Comparison of ENCODE assay signal across 25 cellular contexts in the genomic region with DNA sequence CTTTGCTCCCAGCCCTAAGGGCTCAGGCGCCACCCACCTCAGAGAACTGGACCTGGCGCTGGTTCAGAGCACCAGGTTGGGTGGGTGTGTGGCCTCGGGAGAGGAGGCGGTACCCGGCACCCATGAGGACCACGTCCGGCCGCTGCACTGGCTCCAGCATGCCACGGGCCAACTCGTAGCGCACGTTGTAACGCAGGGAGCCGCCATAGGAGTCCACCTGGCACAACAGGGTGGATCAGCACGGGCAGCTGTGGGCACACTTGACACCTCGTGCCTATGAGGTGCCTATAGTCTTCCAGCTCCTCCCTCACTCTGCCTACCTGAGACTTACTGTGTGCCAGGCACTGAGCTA. TPM values are rescaled to one million over a fixed set of nuclear protein-coding genes. Genes with fewer than 3 reads are reported as not detected.
DNase-seq lines count a peak whose midpoint lies in the region; ATAC-seq, FAIRE-seq and TF ChIP-seq lines count a peak whose summit lies in the region.
"Had no signal": no experiment of that assay in that cellular context is flagged by ENCODE, and none has a peak within 500 bp of the region (broad histone marks: within the 10 kb centered on the region; RNA-seq: fewer than 3 reads in every experiment).

No MANE protein-coding gene starts in this region.

- ATAC-seq in Right ventricle myocardium inferior (no peak), K562 (no peak), aorta (ENCODE audit: low FRiP score) (no peak)
- ATAC-seq: A549, GM23338, HCT116 had no signal

- H3K4me2 ChIP-seq in K562 (ENCODE audit: insufficient read depth, low read length) (no peak overlapping the region), neuronal stem cell (ENCODE audit: insufficient read depth, low read length, poor library complexity, severe bottlenecking) (no peak overlapping the region), neural progenitor cell (no peak overlapping the region)
- H3K4me2 ChIP-seq: A549; BLaER1 treated with 17β-estradiol and CSF1 and Interleukin-3, amounts not matched to agents 10 nM and 100 nM; GM23338 had no signal

- peaks cover 2% of the 10 kb centered on the region for H3K36me3 Mint-ChIP-seq in neural progenitor cell
- H3K36me3 Mint-ChIP-seq: CD14-positive monocyte had no signal

- FAIRE-seq in K562 (lab: Jason Lieb, UNC): no peak
- FAIRE-seq: A549, GM12891, GM18507 had no signal

- H3K27ac Mint-ChIP-seq in neural progenitor cell: no peak overlapping the region
- H3K27ac Mint-ChIP-seq: CD14-positive monocyte; CD4-positive, alpha-beta T cell; GM23338; H9 had no signal

- no peak overlapping the region for H3K14ac ChIP-seq in neuronal stem cell (ENCODE audit: low read length)

- BruUV-seq in K562 (replicated peaks; lab: Mats Ljungman, UMichigan): no TSS peak

- H3F3A ChIP-seq in neural progenitor cell (ENCODE audit: low read depth): no peaks in the 10 kb centered on the region

- H2BK12ac ChIP-seq in neuronal stem cell (ENCODE audit: low read length): no peak overlapping the region

- H3K27me3 ChIP-seq in left ventricle myocardium inferior (ENCODE audit: low read depth): no peaks in the 10 kb centered on the region
- H3K27me3 ChIP-seq in K562 (ENCODE audit: control insufficient read depth in 2 of 2, insufficient read depth in 2 of 2, low read length in 2 of 2): no peaks in the 10 kb centered on the region
- no peaks in the 10 kb centered on the region for H3K27me3 ChIP-seq in neuronal stem cell (ENCODE audit: control insufficient read depth in 3 of 3, insufficient read depth in 3 of 3, low read depth in 1 of 3, low read length in 3 of 3)
- H3K27me3 ChIP-seq in aorta (ENCODE audit: control insufficient read depth in 1 of 2, insufficient read depth in 2 of 2, low read length in 1 of 2): no peaks in the 10 kb centered on the region
- no peaks in the 10 kb centered on the region for H3K27me3 ChIP-seq in neural progenitor cell
- H3K27me3 ChIP-seq: BE2C; BLaER1 treated with 17β-estradiol and CSF1 and Interleukin-3, amounts not matched to agents 10 nM and 100 nM had no signal

- no peaks in the 10 kb centered on the region for H3K4me1 Mint-ChIP-seq in neural progenitor cell
- H3K4me1 Mint-ChIP-seq: GM23338, H9 had no signal

- no peak for TF ChIP-seq CTCF in left ventricle myocardium inferior (IDR thresholded peaks at IDR 0.05; ENCODE audit: borderline replicate concordance)
- no peak for TF ChIP-seq CTCF in K562 (IDR thresholded peaks at IDR 0.05 in 2 of 3, conservative IDR thresholded peaks at IDR 0.05 in 1 of 3; ENCODE audit: insufficient read depth in 2 of 3, low read depth in 1 of 3, low read length in 3 of 3)
- no peak for TF ChIP-seq CTCF in neural progenitor cell (IDR thresholded peaks at IDR 0.05)
- TF ChIP-seq CTCF in lower leg skin (IDR thresholded peaks at IDR 0.05): no peak

- H3K18ac ChIP-seq in neuronal stem cell (ENCODE audit: low read length): peak overlapping the region; percentile 31

- H2BK5ac ChIP-seq in neuronal stem cell (ENCODE audit: low read length): no peak overlapping the region

- intact Hi-C loops in left ventricle myocardium inferior (cut with micrococcal nuclease) (no loop called here), Right ventricle myocardium inferior (cut with DNase I) (no loop called here), K562 (cut with micrococcal nuclease) (no loop called here), aorta (cut with DNase I) (no loop called here), lower leg skin (cut with DNase I; ENCODE audit: low total_unique reads) (no loop called here)

- 93% methylated on average over 16 of the region's 16 CpGs for WGBS in K562 (ENCODE audit: insufficient coverage, low coverage, missing lambda C conversion rate)
- WGBS in neuronal stem cell (ENCODE audit: extremely low coverage in 2 of 2, insufficient read length in 2 of 2, insufficient replicate concordance in 1 of 2), 2 donors: no CpG with 5 or more reads among the region's 16 CpGs
- 88 to 94% methylated on average over 16 of the region's 16 CpGs for WGBS in aorta, 2 donors
- 91 to 93% methylated on average over 6 to 12 of the region's 16 CpGs for WGBS in lower leg skin, 2 donors

- no peak overlapping the region for H4K91ac ChIP-seq in neuronal stem cell (ENCODE audit: low read depth, low read length, poor library complexity)

- no peak overlapping the region for H3K4me3 Mint-ChIP-seq in neural progenitor cell
- H3K4me3 Mint-ChIP-seq: CD14-positive monocyte; CD4-positive, alpha-beta T cell; GM23338; H9 had no signal

- TF ChIP-seq EP300 in K562 (IDR thresholded peaks at IDR 0.05; ENCODE audit: low read length): no peak

- H4K20me1 ChIP-seq in K562 (replicated peaks; ENCODE audit: control insufficient read depth, insufficient read depth, low read length) (no peaks in the 10 kb centered on the region), neural progenitor cell (ENCODE audit: low read depth) (no peaks in the 10 kb centered on the region)

- CTCF ChIA-PET in K562 (lab: Yijun Ruan, JAX; ENCODE audit: low intra/inter-chr PET ratio): no interaction called here

- DNase-seq in left ventricle myocardium inferior (no peak), Right ventricle myocardium inferior (ENCODE audit: missing footprints) (no peak), K562 (ENCODE audit: extremely low read depth in 1 of 4, low spot score in 3 of 4) (no peak), neuronal stem cell (ENCODE audit: low spot score) (no peak), aorta (peak; percentile 34 to 68), neural progenitor cell (ENCODE audit: low spot score) (no peak), lower leg skin (ENCODE audit: low spot score in 2 of 2) (no peak)
- DNase-seq: 8988T; ACHN; AML-193; BE2C; Calu3; CD4-positive, alpha-beta T cell; COR-L47; DMS53; DMS79 treated with DMSO at 0.1 percent for 48 hours; GF-D8; H9 had no signal

- H3K4ac ChIP-seq in neuronal stem cell (ENCODE audit: low read length): no peak overlapping the region

- H3K4me3 ChIP-seq in left ventricle myocardium inferior: no peak overlapping the region
- H3K4me3 ChIP-seq in K562: no peak overlapping the region
- H3K4me3 ChIP-seq in neuronal stem cell (ENCODE audit: low read length in 2 of 2): no peak overlapping the region
- no peak overlapping the region for H3K4me3 ChIP-seq in aorta (ENCODE audit: low read length in 2 of 2)
- H3K4me3 ChIP-seq in neural progenitor cell: no peak overlapping the region
- H3K4me3 ChIP-seq in lower leg skin (ENCODE audit: low read depth, poor library complexity, severe bottlenecking): no peak overlapping the region
- H3K4me3 ChIP-seq: A549; BLaER1 treated with 17β-estradiol and CSF1 and Interleukin-3, amounts not matched to agents 10 nM and 100 nM; GM23338 had no signal

- POLR2A ChIA-PET in K562 (lab: Yijun Ruan, JAX): interaction anchor here (1.0 to 1.3 kb wide), 2 partner anchors 12 to 14 kb away, joined by 3 to 4 read pairs; no protein-coding TSS in a partner anchor

- H2AK5ac ChIP-seq in neuronal stem cell (ENCODE audit: low read depth, low read length): no peak overlapping the region

- no peak for TF ChIP-seq RAD21 in K562 (CRISPR knock-in tag; conservative IDR thresholded peaks at IDR 0.05 in 1 of 2, IDR thresholded peaks at IDR 0.05 in 1 of 2)

- H4K8ac ChIP-seq in neuronal stem cell (ENCODE audit: low read depth, low read length): no peak overlapping the region

- no peaks in the 10 kb centered on the region for H3K9me3 Mint-ChIP-seq in neural progenitor cell
- H3K9me3 Mint-ChIP-seq: CD14-positive monocyte; CD4-positive, alpha-beta T cell; GM23338; H9 had no signal

- H3K79me2 ChIP-seq in K562 (ENCODE audit: control insufficient read depth, insufficient read depth, low read length) (no peaks in the 10 kb centered on the region), neural progenitor cell (ENCODE audit: low read depth) (no peaks in the 10 kb centered on the region)

- H3K27ac ChIP-seq in left ventricle myocardium inferior (replicated peaks) (peak overlapping the region; percentile 67), K562 (ENCODE audit: extremely low read depth, low read depth, low read length) (no peak overlapping the region), neuronal stem cell (replicated peaks; ENCODE audit: low read length) (no peak overlapping the region), aorta (ENCODE audit: low read depth in 1 of 2, low read length in 2 of 2) (no peak overlapping the region), neural progenitor cell (no peak overlapping the region)
- H3K27ac ChIP-seq: A549; BLaER1 treated with 17β-estradiol and CSF1 and Interleukin-3, amounts not matched to agents 10 nM and 100 nM had no signal

- H3K79me1 ChIP-seq in neuronal stem cell (ENCODE audit: low read depth, low read length): peaks cover 11% of the 10 kb centered on the region

- H3K9me1 ChIP-seq in K562 (ENCODE audit: control insufficient read depth, insufficient read depth, low read length): no peaks in the 10 kb centered on the region

- H3K23ac ChIP-seq in neuronal stem cell (ENCODE audit: low read depth, low read length, poor library complexity): peak overlapping the region; percentile 50

- H3K4me1 ChIP-seq in left ventricle myocardium inferior: peaks cover 21% of the 10 kb centered on the region
- H3K4me1 ChIP-seq in K562 (replicated peaks in 1 of 2; ENCODE audit: control insufficient read depth in 2 of 2, insufficient read depth in 2 of 2, low read length in 2 of 2): peaks cover 0 to 32% of the 10 kb centered on the region in 2 experiments; a peak in 1 of 5 replicates
- no peaks in the 10 kb centered on the region for H3K4me1 ChIP-seq in neuronal stem cell (ENCODE audit: control insufficient read depth in 2 of 2, insufficient read depth in 1 of 2, low read depth in 1 of 2, low read length in 2 of 2)
- no peaks in the 10 kb centered on the region for H3K4me1 ChIP-seq in aorta (ENCODE audit: control insufficient read depth in 1 of 2, insufficient read depth in 2 of 2, low read length in 2 of 2)
- no peaks in the 10 kb centered on the region for H3K4me1 ChIP-seq in neural progenitor cell
- H3K4me1 ChIP-seq: A549; BE2C; BLaER1 treated with 17β-estradiol and CSF1 and Interleukin-3, amounts not matched to agents 10 nM and 100 nM had no signal

- H3K9ac ChIP-seq in K562 (ENCODE audit: insufficient read depth in 1 of 2, low read depth in 2 of 2, low read length in 2 of 2) (no peak overlapping the region), neuronal stem cell (ENCODE audit: low read depth, low read length, poor library complexity) (no peak overlapping the region), neural progenitor cell (no peak overlapping the region)
- H3K9ac ChIP-seq: BLaER1 treated with 17β-estradiol and CSF1 and Interleukin-3, amounts not matched to agents 10 nM and 100 nM had no signal

- no peak overlapping the region for H2AFZ ChIP-seq in K562 (ENCODE audit: low read depth, low read length)
- H2AFZ ChIP-seq in neuronal stem cell (ENCODE audit: low read length): no peak overlapping the region
- no peak overlapping the region for H2AFZ ChIP-seq in neural progenitor cell (replicated peaks)
- H2AFZ ChIP-seq: GM23338 had no signal

- no peak overlapping the region for H2BK15ac ChIP-seq in neuronal stem cell (ENCODE audit: low read length)

- H3K36me3 ChIP-seq in left ventricle myocardium inferior (peaks cover 87% of the 10 kb centered on the region), K562 (ENCODE audit: control insufficient read depth, insufficient read depth, low read length) (peaks cover 87% of the 10 kb centered on the region), neuronal stem cell (replicated peaks in 1 of 2; ENCODE audit: control insufficient read depth in 2 of 2, insufficient read depth in 2 of 2, low read length in 2 of 2) (peaks cover 54 to 74% of the 10 kb centered on the region in 2 donors), aorta (ENCODE audit: control insufficient read depth in 1 of 2, insufficient read depth in 2 of 2, low read length in 1 of 2) (peaks cover 5 to 15% of the 10 kb centered on the region in 2 donors), neural progenitor cell (no peaks in the 10 kb centered on the region)
- H3K36me3 ChIP-seq: BE2C had no signal

- in situ Hi-C loops in K562 (cut with MboI): no loop called here

- H3K9me3 ChIP-seq in left ventricle myocardium inferior (replicated peaks) (no peaks in the 10 kb centered on the region), K562 (replicated peaks; ENCODE audit: control insufficient read depth, insufficient read depth, low read depth, low read length) (no peaks in the 10 kb centered on the region), neuronal stem cell (replicated peaks in 1 of 2; ENCODE audit: control insufficient read depth in 2 of 2, insufficient read depth in 1 of 2, low read depth in 1 of 2, low read length in 2 of 2) (no peaks in the 10 kb centered on the region), aorta (ENCODE audit: control insufficient read depth, low read length) (no peaks in the 10 kb centered on the region), neural progenitor cell (ENCODE audit: low read depth) (no peaks in the 10 kb centered on the region)
- H3K9me3 ChIP-seq: A549; BE2C; BLaER1 treated with 17β-estradiol and CSF1 and Interleukin-3, amounts not matched to agents 10 nM and 100 nM had no signal

- no peak for TF ChIP-seq POLR2A in K562 (conservative IDR thresholded peaks at IDR 0.05)
- TF ChIP-seq POLR2A in lower leg skin (IDR thresholded peaks at IDR 0.05): no peak

- no peak overlapping the region for H2BK120ac ChIP-seq in neuronal stem cell (ENCODE audit: low read depth, low read length)

- H3K27me3 Mint-ChIP-seq in neural progenitor cell (ENCODE audit: insufficient read depth, low read depth): no peaks in the 10 kb centered on the region
- H3K27me3 Mint-ChIP-seq: CD4-positive, alpha-beta T cell had no signal

RNA-seq across cellular contexts. Expression of a gene that starts 56.5 kb away (rescaled TPM):
- total RNA-seq in left ventricle myocardium inferior (257 TPM), Right ventricle myocardium inferior (269 TPM), K562 (2014; rRNA removed) (21.0 and 31.3 TPM in 2 replicates), K562 (2014; rRNA removed; fragmentation: Illumina TruSeq; extraction: Trizol) (11.4 and 15.7 TPM in 2 replicates), K562 (2015; rRNA removed; fragmentation: Illumina TruSeq; extraction: Trizol) (13.7 and 17.1 TPM in 2 replicates), K562 (2021) (139 and 160 TPM in 2 replicates), aorta (1,000 to 10,000 TPM in 1 of 2 donors, 100 to 1,000 TPM in 1; 868 to 1,205 TPM), neural progenitor cell (ENCODE audit: low replicate concordance) (6.9 and 23.6 TPM in 2 replicates), lower leg skin (100 to 1,000 TPM in 2 of 4 donors, 10 to 100 TPM in 2; 67.9 to 171 (median 99.6) TPM)
- total RNA-seq in K562 (2011; cell fraction: chromatin; rRNA removed; ENCODE audit: low replicate concordance): 232 and 574 TPM in 2 replicates
- 235 and 282 TPM in 2 replicates for total RNA-seq in K562 (2011; cell fraction: nucleolus; rRNA removed)
- total RNA-seq in K562 (2011; cell fraction: nucleoplasm; rRNA removed): 178 and 183 TPM in 2 replicates
- polyA plus RNA-seq in K562 (2011; rRNA removed) (9.9 and 20.6 TPM in 2 replicates), K562 (2014; fragmentation: Illumina TruSeq; extraction: Trizol) (30.9 and 52.3 TPM in 2 replicates), K562 (2014; fragmentation: Nextera tagmentation; extraction: Ambion mirVana) (under 1 TPM; 0.14 to 0.86 TPM), K562 (2014; rRNA removed) (29.9 and 34.2 TPM in 2 replicates), aorta (100 to 1,000 TPM in 1 of 2 donors, 10 to 100 TPM in 1; 49.1 to 268 TPM)
- polyA plus RNA-seq in K562 (2011; cell fraction: cytosol; rRNA removed): 14.0 and 24.0 TPM in 2 replicates
- 101 and 113 TPM in 2 replicates for polyA plus RNA-seq in K562 (2011; cell fraction: nucleus; rRNA removed)
- 55.2 and 134 TPM in 2 replicates for polyA plus RNA-seq in K562 (2012)
- polyA minus RNA-seq in K562 (2011; rRNA and poly(A)+ RNA removed): 23.2 and 36.8 TPM in 2 replicates
- 58.5 and 103 TPM in 2 replicates for polyA minus RNA-seq in K562 (2011; cell fraction: cytosol; rRNA and poly(A)+ RNA removed)
- polyA minus RNA-seq in K562 (2011; cell fraction: nucleus; rRNA and poly(A)+ RNA removed): 67.2 and 102 TPM in 2 replicates
- 11.0 TPM for polyA plus RNA-seq in neuronal stem cell (2013, experiment 1 of 2)
- 10.9 TPM for polyA plus RNA-seq in neuronal stem cell (2013, experiment 2 of 2)
- polyA plus RNA-seq: CD14-positive monocyte had no signal

Comparison
In these comparisons a context has a peak if more than half of its experiments do, and no peak if none do; other contexts are left out.
1. DNase-seq: peak in aorta (2 of 2); none in left ventricle myocardium inferior (single experiment), Right ventricle myocardium inferior (single experiment), K562 (0 of 4), neuronal stem cell (single experiment), neural progenitor cell (single experiment) and lower leg skin (0 of 2).